8 cellular contexts compared by ENCODE assay signal in the genomic region with DNA sequence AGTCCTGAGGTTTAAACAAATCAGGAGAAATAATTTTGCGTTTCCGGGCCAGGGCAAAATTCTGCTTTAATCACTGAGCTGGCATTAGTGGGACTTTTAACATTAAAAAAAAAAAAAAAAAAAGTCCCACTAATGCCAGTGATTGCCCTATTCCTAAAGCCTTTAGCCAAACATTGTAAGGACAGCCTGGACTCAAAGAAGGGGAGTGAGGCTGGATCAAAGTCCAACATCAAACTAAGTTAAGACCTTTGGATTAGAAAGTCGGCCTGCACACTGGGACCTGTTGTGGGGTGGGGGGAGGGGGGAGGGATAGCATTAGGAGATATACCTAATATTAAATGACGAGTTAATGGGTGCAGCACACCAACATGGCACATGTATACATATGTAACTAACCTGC. TPM values are rescaled to one million over a fixed set of nuclear protein-coding genes. Genes with fewer than 3 reads are reported as not detected.
DNase-seq lines count a peak whose midpoint lies in the region; ATAC-seq, FAIRE-seq and TF ChIP-seq lines count a peak whose summit lies in the region.
"Not testable (repeated sequence)": the region's sequence is repeated elsewhere in the genome, so short reads cannot be mapped to it uniquely, and the experiment has no call there.

No MANE protein-coding gene starts in this region.

- CTCF ChIA-PET in A673 (lab: Charles Lee): not testable (repeated sequence)
- CTCF ChIA-PET in activated naive CD4-positive, alpha-beta T cell treated with anti-CD3 and anti-CD28 coated beads for 36 hours (lab: Charles Lee): interaction anchor here (0.6 kb wide), 1 partner anchor 24 kb away, joined by 3 read pairs; no protein-coding TSS in a partner anchor

- not testable (repeated sequence) for H3K27ac ChIP-seq in A673 (ENCODE audit: low read depth, low read length, poor library complexity, severe bottlenecking); RWPE2 (ENCODE audit: poor library complexity, severe bottlenecking); hepatocyte; pancreas; suprapubic skin

- not testable (repeated sequence) for H3K4me1 Mint-ChIP-seq in activated naive CD4-positive, alpha-beta T cell treated with anti-CD3 and anti-CD28 coated beads for 36 hours (ENCODE audit: low read depth); effector memory CD8-positive, alpha-beta T cell (ENCODE audit: low read depth in 2 of 2)

- not testable (repeated sequence) for H3K79me2 ChIP-seq in hepatocyte

- peak overlapping the region; percentile 62 for H3K4me3 ChIP-seq in A673 (ENCODE audit: low read depth, low read length, poor library complexity, severe bottlenecking)
- peak overlapping the region; percentile 48 for H3K4me3 ChIP-seq in RWPE2 (ENCODE audit: severe bottlenecking)
- H3K4me3 ChIP-seq in hepatocyte: not testable (repeated sequence)
- peak overlapping the region in 2 of 4 donors; percentile 43 to 66 for H3K4me3 ChIP-seq in pancreas
- peak overlapping the region; percentile 58 for H3K4me3 ChIP-seq in suprapubic skin

- not testable (repeated sequence) for ATAC-seq in RWPE2 (ENCODE audit: low read depth); effector memory CD8-positive, alpha-beta T cell (replicated peaks)
- peak; percentile 3 to 26 (median 10) for ATAC-seq in pancreas

- H3K9me2 ChIP-seq in hepatocyte (replicated peaks; ENCODE audit: insufficient read depth): not testable (repeated sequence)

- intact Hi-C loops in A673 (cut with micrococcal nuclease; ENCODE audit: unreplicated experiment); activated naive CD4-positive, alpha-beta T cell treated with anti-CD3 and anti-CD28 coated beads for 36 hours (cut with micrococcal nuclease); pancreas (cut with DNase I): not testable (repeated sequence)

- TF ChIP-seq CTCF in A673 (conservative IDR thresholded peaks at IDR 0.05; ENCODE audit: low read depth, low read length); RWPE2 (IDR thresholded peaks at IDR 0.05; ENCODE audit: poor library complexity, severe bottlenecking); hepatocyte (IDR thresholded peaks at IDR 0.05; ENCODE audit: poor library complexity); pancreas (IDR thresholded peaks at IDR 0.05); suprapubic skin (IDR thresholded peaks at IDR 0.05): not testable (repeated sequence)

- not testable (repeated sequence) for H3K4me1 ChIP-seq in A673 (ENCODE audit: insufficient read depth, low read length, poor library complexity, severe bottlenecking); RWPE2 (ENCODE audit: insufficient read depth, poor library complexity, severe bottlenecking); hepatocyte (ENCODE audit: insufficient read depth); suprapubic skin
- H3K4me1 ChIP-seq in pancreas: peaks cover 8 to 18% (median 9%) of the 10 kb centered on the region in 3 donors

- H2AFZ ChIP-seq in hepatocyte: not testable (repeated sequence)

- POLR2A ChIA-PET in A673 (lab: Charles Lee; ENCODE audit: low non-redundant PET): not testable (repeated sequence)

- not testable (repeated sequence) for TF ChIP-seq EP300 in suprapubic skin (IDR thresholded peaks at IDR 0.05)

- WGBS in hepatocyte (ENCODE audit: low lambda C conversion rate, missing lambda C conversion rate): 49% methylated on average over 4 of the region's 4 CpGs
- 30 to 50% methylated on average over 3 to 4 of the region's 4 CpGs for WGBS in pancreas, 2 donors
- 78% methylated on average over 4 of the region's 4 CpGs for WGBS in suprapubic skin

- H3K27me3 Mint-ChIP-seq in activated naive CD4-positive, alpha-beta T cell treated with anti-CD3 and anti-CD28 coated beads for 36 hours (ENCODE audit: low read depth): peaks cover 10% of the 10 kb centered on the region
- peaks cover 0 to 21% of the 10 kb centered on the region in 2 donors for H3K27me3 Mint-ChIP-seq in effector memory CD8-positive, alpha-beta T cell

- not testable (repeated sequence) for FAIRE-seq in pancreas (lab: Jason Lieb, UNC)

- DNase-seq in A673 (ENCODE audit: low spot score); RWPE2 (ENCODE audit: low spot score); activated naive CD4-positive, alpha-beta T cell treated with anti-CD3 and anti-CD28 coated beads for 36 hours; effector memory CD8-positive, alpha-beta T cell; hepatocyte (ENCODE audit: low spot score); pancreas; suprapubic skin (ENCODE audit: low spot score in 2 of 2): not testable (repeated sequence)
- peak; percentile 48 for DNase-seq in HuH-7 (ENCODE audit: low spot score)

- not testable (repeated sequence) for H3K36me3 Mint-ChIP-seq in activated naive CD4-positive, alpha-beta T cell treated with anti-CD3 and anti-CD28 coated beads for 36 hours (ENCODE audit: low read depth); effector memory CD8-positive, alpha-beta T cell (ENCODE audit: insufficient read depth)

- not testable (repeated sequence) for H3K9me3 Mint-ChIP-seq in activated naive CD4-positive, alpha-beta T cell treated with anti-CD3 and anti-CD28 coated beads for 36 hours; effector memory CD8-positive, alpha-beta T cell

- peak overlapping the region; percentile 24 for H3K4me3 Mint-ChIP-seq in activated naive CD4-positive, alpha-beta T cell treated with anti-CD3 and anti-CD28 coated beads for 36 hours
- peak overlapping the region; percentile 84 for H3K4me3 Mint-ChIP-seq in effector memory CD8-positive, alpha-beta T cell

- H3K4me2 ChIP-seq in hepatocyte: peak overlapping the region; percentile 72

- H3K27ac Mint-ChIP-seq in activated naive CD4-positive, alpha-beta T cell treated with anti-CD3 and anti-CD28 coated beads for 36 hours: not testable (repeated sequence)
- H3K27ac Mint-ChIP-seq in effector memory CD8-positive, alpha-beta T cell: peak overlapping the region; percentile 81 to 86

- H3K9me3 ChIP-seq in A673 (ENCODE audit: low read depth, low read length, poor library complexity, severe bottlenecking); RWPE2 (ENCODE audit: severe bottlenecking); hepatocyte (ENCODE audit: low read depth); pancreas; suprapubic skin: not testable (repeated sequence)

- H3K36me3 ChIP-seq in A673 (ENCODE audit: insufficient read depth, low read length, poor library complexity, severe bottlenecking); RWPE2 (ENCODE audit: low read depth); hepatocyte (replicated peaks; ENCODE audit: insufficient read depth, low read depth); pancreas; suprapubic skin: not testable (repeated sequence)

- not testable (repeated sequence) for TF ChIP-seq POLR2A in suprapubic skin (IDR thresholded peaks at IDR 0.05)

- H4K20me1 ChIP-seq in hepatocyte (ENCODE audit: insufficient read depth, poor library complexity, severe bottlenecking): not testable (repeated sequence)

- H3K27me3 ChIP-seq in A673 (replicated peaks; ENCODE audit: insufficient read depth, low read depth, low read length, poor library complexity); RWPE2 (ENCODE audit: insufficient read depth, poor library complexity, severe bottlenecking); hepatocyte; pancreas; suprapubic skin: not testable (repeated sequence)

- BruUV-seq in A673 (replicated peaks; lab: Mats Ljungman, UMichigan): not testable (repeated sequence)

RNA-seq across cellular contexts. Expression of a gene that starts 0.7 kb away (rescaled TPM):
- total RNA-seq in A673 (2021) (3.9 TPM in 2 replicates), hepatocyte (22.0 and 43.8 TPM in 2 replicates), pancreas (10 to 100 TPM in 1 of 6 donors, 1 to 10 TPM in 5; 6.1 to 10.4 (median 7.3) TPM), suprapubic skin (1 to 10 TPM; 4.8 to 7.1 (median 6.3) TPM)
- 1 to 10 TPM; 2.9 to 3.5 TPM for total RNA-seq in activated naive CD4-positive, alpha-beta T cell treated with anti-CD3 and anti-CD28 coated beads for 36 hours
- polyA plus RNA-seq in hepatocyte (9.7 and 14.3 TPM in 2 replicates), pancreas (1 to 10 TPM; 2.6 to 3.6 TPM)
